10 cellular contexts compared by ENCODE assay signal in genomic region chr9:33808635-33809322, GRCh38. TPM values are rescaled to one million over a fixed set of nuclear protein-coding genes. Genes with fewer than 3 reads are reported as not detected.
DNase-seq lines count a peak whose midpoint lies in the region; ATAC-seq, FAIRE-seq and TF ChIP-seq lines count a peak whose summit lies in the region.
"Not testable (repeated sequence)": the region's sequence is repeated elsewhere in the genome, so short reads cannot be mapped to it uniquely, and the experiment has no call there.
"Had no signal": no experiment of that assay in that cellular context is flagged by ENCODE, and none has a peak within 500 bp of the region (broad histone marks: within the 10 kb centered on the region; RNA-seq: fewer than 3 reads in every experiment).

No MANE protein-coding gene starts in this region.

- not testable (repeated sequence) for H4K20me1 ChIP-seq in GM12878 (ENCODE audit: control insufficient read depth, insufficient read depth)

- not testable (repeated sequence) for H3K27me3 Mint-ChIP-seq in Calu3 (ENCODE audit: unreplicated experiment)

- BruUV-seq in Calu3 (replicated peaks; lab: Mats Ljungman, UMichigan); GM12878 (replicated peaks; lab: Mats Ljungman, UMichigan): not testable (repeated sequence)

- intact Hi-C loops in Calu3 (cut with micrococcal nuclease; ENCODE audit: unreplicated experiment): not testable (repeated sequence)
- intact Hi-C loops in GM12878 (cut with micrococcal nuclease; ENCODE audit: unreplicated experiment): loop anchor here (5.0 kb wide), 1 partner anchor 114 kb away; no protein-coding TSS in a partner anchor

- 77% methylated on average over 3 of the region's 3 CpGs for WGBS in GM12878 (ENCODE audit: insufficient coverage, insufficient replicate concordance, low lambda C conversion rate, missing lambda C conversion rate)

- H3K9ac ChIP-seq in GM12878 (ENCODE audit: control insufficient read depth, insufficient read depth, low read length): not testable (repeated sequence)

- SMC1A ChIA-PET in GM12878 (lab: Charles Lee; ENCODE audit: uncharacterized antibody, unreplicated experiment): interaction anchor here (1.0 to 2.2 kb wide), 3 partner anchors 29 to 265 kb away, joined by 3 to 8 read pairs (median 4); no protein-coding TSS in a partner anchor

- not testable (repeated sequence) for H3K4me2 ChIP-seq in GM12878 (ENCODE audit: control insufficient read depth, insufficient read depth)

- peak; percentile 71 for FAIRE-seq in GM18507 (lab: Jason Lieb, UNC)
- not testable (repeated sequence) for FAIRE-seq in GM12878 (lab: Jason Lieb, UNC)

- not testable (repeated sequence) for TF ChIP-seq CTCF in Calu3 (IDR thresholded peaks at IDR 0.05; ENCODE audit: unreplicated experiment); GM12878 (IDR thresholded peaks at IDR 0.05 in 2 of 3, conservative IDR thresholded peaks at IDR 0.05 in 1 of 3; ENCODE audit: control insufficient read depth in 2 of 3, extremely low read depth in 1 of 3, insufficient read depth in 1 of 3, low read depth in 3 of 3, low read length in 3 of 3)

- not testable (repeated sequence) for H3K4me1 ChIP-seq in GM12878 (ENCODE audit: control insufficient read depth, insufficient read depth, low read length)

- peaks cover 32% of the 10 kb centered on the region for H3K4me1 Mint-ChIP-seq in Calu3 (ENCODE audit: low read depth, unreplicated experiment)

- H3K4me3 Mint-ChIP-seq in Calu3 (ENCODE audit: low read depth, unreplicated experiment): not testable (repeated sequence)

- RAD21 ChIA-PET in GM12878 (lab: Charles Lee; ENCODE audit: unreplicated experiment): interaction anchor here (0.8 to 1.1 kb wide), 2 partner anchors 9 to 266 kb away, joined by 3 read pairs; no protein-coding TSS in a partner anchor

- not testable (repeated sequence) for H3K9me3 Mint-ChIP-seq in Calu3 (ENCODE audit: low read depth, unreplicated experiment)

- not testable (repeated sequence) for H3K79me2 ChIP-seq in GM12878 (ENCODE audit: control insufficient read depth, insufficient read depth, low read length)

- not testable (repeated sequence) for TF ChIP-seq POLR2A in GM12878 (IDR thresholded peaks at IDR 0.05; ENCODE audit: low read depth, low read length)

- in situ Hi-C loops in GM12878 (cut with MboI): not testable (repeated sequence)

- H3K36me3 Mint-ChIP-seq in Calu3 (ENCODE audit: insufficient read depth, unreplicated experiment): not testable (repeated sequence)

- TF ChIP-seq RAD21 in GM12878 (IDR thresholded peaks at IDR 0.05; ENCODE audit: insufficient read depth, low read depth, low read length): not testable (repeated sequence)

- POLR2A ChIA-PET in GM12878 (lab: Charles Lee): not testable (repeated sequence)

- not testable (repeated sequence) for H3K27ac ChIP-seq in GM12878 (ENCODE audit: control insufficient read depth, insufficient read depth)

- H3K27me3 ChIP-seq in GM12878 (replicated peaks in 1 of 2; ENCODE audit: control insufficient read depth in 2 of 2, insufficient read depth in 2 of 2, low read length in 1 of 2): not testable (repeated sequence)

- not testable (repeated sequence) for H3K9me3 ChIP-seq in GM12878 (replicated peaks; ENCODE audit: control insufficient read depth, insufficient read depth, low read length)

- CTCF ChIA-PET in Calu3 (lab: Charles Lee): not testable (repeated sequence)
- CTCF ChIA-PET in GM12878 (lab: Yijun Ruan, JAX): interaction anchor here (0.7 to 3.1 kb wide), 4 partner anchors 20 to 265 kb away, joined by 3 to 12 read pairs (median 4); no protein-coding TSS in a partner anchor

- H3K27ac Mint-ChIP-seq in Calu3 (ENCODE audit: unreplicated experiment): peak overlapping the region; percentile 38

- H3K36me3 ChIP-seq in GM12878 (ENCODE audit: control insufficient read depth in 2 of 2, insufficient read depth in 2 of 2, low read length in 1 of 2): not testable (repeated sequence)

- not testable (repeated sequence) for H3K4me3 ChIP-seq in GM12878

- not testable (repeated sequence) for DNase-seq in Calu3; GM18507 (ENCODE audit: extremely low spot score, insufficient read length, low read depth); GM12878 (ENCODE audit: low read depth, low spot score)

- ATAC-seq in GM19043 (IDR thresholded peaks at IDR 0.05; ENCODE audit: low read depth, unreplicated experiment) (peak; percentile 42), GM19463 (IDR thresholded peaks at IDR 0.05; ENCODE audit: unreplicated experiment) (peak; percentile 33), HG02642 (IDR thresholded peaks at IDR 0.05; ENCODE audit: poor library complexity, unreplicated experiment) (peak; percentile 33), HG03135 (IDR thresholded peaks at IDR 0.05; ENCODE audit: unreplicated experiment) (peak; percentile 42), GM12878 (peak; percentile 20)

- H2AFZ ChIP-seq in GM12878 (ENCODE audit: control insufficient read depth, low read depth, low read length): not testable (repeated sequence)

- not testable (repeated sequence) for TF ChIP-seq EP300 in GM12878 (IDR thresholded peaks at IDR 0.05; ENCODE audit: borderline replicate concordance in 1 of 2, control insufficient read depth in 1 of 2, low read depth in 2 of 2, low read length in 2 of 2)

RNA-seq across cellular contexts. Expression of gene UBE2R2, which starts 8.2 kb away (rescaled TPM):
- total RNA-seq in Calu3 (2022): 24.5 and 26.2 TPM in 2 replicates
- 26.1 and 27.4 TPM in 2 replicates for total RNA-seq in GM12878 (2013; cell fraction: nucleolus; rRNA removed)
- 9.9 and 10.7 TPM in 2 replicates for total RNA-seq in GM12878 (2014; rRNA removed)
- total RNA-seq in GM12878 (2014; rRNA removed; fragmentation: Illumina TruSeq; extraction: Trizol): 17.2 and 17.6 TPM in 2 replicates
- 32.8 and 33.8 TPM in 2 replicates for total RNA-seq in GM12878 (2021)
- 30.5 TPM for polyA plus RNA-seq in GM12878 (2011; ENCODE audit: low read depth)
- 23.5 and 27.1 TPM in 2 replicates for polyA plus RNA-seq in GM12878 (2011; rRNA removed)
- polyA plus RNA-seq in GM12878 (2011; cell fraction: cytosol; rRNA removed): 13.3 and 20.0 TPM in 2 replicates
- 12.4 and 13.9 TPM in 2 replicates for polyA plus RNA-seq in GM12878 (2011; cell fraction: nucleus; rRNA removed)
- 34.6 and 39.5 TPM in 2 replicates for polyA plus RNA-seq in GM12878 (2012)
- 31.8 and 39.2 TPM in 2 replicates for polyA plus RNA-seq in GM12878 (2014; fragmentation: Illumina TruSeq; extraction: Trizol)
- polyA plus RNA-seq in GM12878 (2014; fragmentation: Nextera tagmentation; extraction: Ambion mirVana): 10 to 100 TPM; 11.4 to 17.2 TPM
- 17.4 and 18.0 TPM in 2 replicates for polyA plus RNA-seq in GM12878 (2014; rRNA removed)
- polyA plus RNA-seq in GM12878 (2016; fragmentation: Nextera tagmentation; extraction: Ambion mirVana): 10 to 100 TPM in 1 of 2 experiments, 1 to 10 TPM in 1; 7.2 to 10.1 TPM
- 25.9 and 30.6 TPM in 2 replicates for polyA minus RNA-seq in GM12878 (2011; rRNA and poly(A)+ RNA removed)
- 14.3 and 15.2 TPM in 2 replicates for polyA minus RNA-seq in GM12878 (2011; cell fraction: cytosol; rRNA and poly(A)+ RNA removed)
- polyA minus RNA-seq in GM12878 (2011; cell fraction: nucleus; rRNA and poly(A)+ RNA removed): 8.1 and 15.0 TPM in 2 replicates

RNA-seq across cellular contexts. Expression of gene PRSS3, which starts 13.4 kb away (rescaled TPM):
- total RNA-seq in Calu3 (2022) (19.0 and 29.5 TPM in 2 replicates), GM12878 (2014; rRNA removed) (not detected in 2 replicates), GM12878 (2014; rRNA removed; fragmentation: Illumina TruSeq; extraction: Trizol) (not detected in 2 replicates), GM12878 (2021) (0.54 and 0.98 TPM in 2 replicates)
- total RNA-seq in GM12878 (2013; cell fraction: nucleolus; rRNA removed): not detected in 2 replicates
- not detected for polyA plus RNA-seq in GM12878 (2011; ENCODE audit: low read depth)
- polyA plus RNA-seq in GM12878 (2011; rRNA removed) (not detected in 2 replicates), GM12878 (2014; fragmentation: Illumina TruSeq; extraction: Trizol) (not detected in 2 replicates), GM12878 (2014; fragmentation: Nextera tagmentation; extraction: Ambion mirVana) (not detected), GM12878 (2014; rRNA removed) (not detected in 2 replicates), GM12878 (2016; fragmentation: Nextera tagmentation; extraction: Ambion mirVana) (not detected)
- not detected in 2 replicates for polyA plus RNA-seq in GM12878 (2011; cell fraction: cytosol; rRNA removed)
- polyA plus RNA-seq in GM12878 (2011; cell fraction: nucleus; rRNA removed): not detected in 2 replicates
- not detected in 2 replicates for polyA plus RNA-seq in GM12878 (2012)
- not detected in 2 replicates for polyA minus RNA-seq in GM12878 (2011; rRNA and poly(A)+ RNA removed)
- not detected in 2 replicates for polyA minus RNA-seq in GM12878 (2011; cell fraction: cytosol; rRNA and poly(A)+ RNA removed)
- polyA minus RNA-seq in GM12878 (2011; cell fraction: nucleus; rRNA and poly(A)+ RNA removed): not detected in 2 replicates
- total RNA-seq: CD4-positive, alpha-beta memory T cell; G401; H9 had no signal
- polyA plus RNA-seq: CD4-positive, alpha-beta memory T cell had no signal

Comparison
In these comparisons a context has a peak if more than half of its experiments do, and no peak if none do; other contexts are left out.
1. RNA of gene PRSS3, which starts 13.4 kb away (total RNA-seq): 19.0 to 29.5 TPM in Calu3; 0.54 to 0.98 TPM in GM12878; every median in the first group is over 10 times any median in the second.
2. Peak in every context shown above with its lines, with median percentiles within 50 percentile points of each other: ATAC-seq.